Comparison of ENCODE assay signal across 8 cellular contexts in genomic region chr17:42016411-42016831, GRCh38. TPM values are rescaled to one million over a fixed set of nuclear protein-coding genes. Genes with fewer than 3 reads are reported as not detected.
A peak's percentile ranks its signal among the peaks of the same experiment; 100 is the strongest.
DNase-seq lines count a peak whose midpoint lies in the region; ATAC-seq and TF ChIP-seq lines count a peak whose summit lies in the region.

No MANE protein-coding gene starts in this region.

- H4K20me1 ChIP-seq in Karpas-422 (ENCODE audit: insufficient read depth, low read depth, low read length): no peaks in the 10 kb centered on the region; the same call in 1 of the 2 replicates

- no peaks in the 10 kb centered on the region for H3K36me3 ChIP-seq in CD4-positive, alpha-beta memory T cell (ENCODE audit: insufficient read depth, low read length)
- H3K36me3 ChIP-seq in Karpas-422 (ENCODE audit: insufficient read depth, low read length): peaks cover 3% of the 10 kb centered on the region; the same call in 1 of the 2 replicates
- no peaks in the 10 kb centered on the region for H3K36me3 ChIP-seq in kidney epithelial cell (ENCODE audit: control insufficient read depth, insufficient read depth, low read length)
- no peaks in the 10 kb centered on the region for H3K36me3 ChIP-seq in stomach

- peak overlapping the region; percentile 98 for H3K9ac ChIP-seq in Karpas-422 (ENCODE audit: low read length)

- peaks cover 82% of the 10 kb centered on the region for H3K4me1 ChIP-seq in CD4-positive, alpha-beta memory T cell (ENCODE audit: insufficient read depth, low read length)
- peaks cover 42% of the 10 kb centered on the region for H3K4me1 ChIP-seq in Karpas-422 (ENCODE audit: low read length)
- H3K4me1 ChIP-seq in stomach: peaks cover 42 to 81% (median 69%) of the 10 kb centered on the region in 4 donors

- WGBS in stomach, 5 donors: 2 to 5% (median 3%) methylated on average over 12 of the region's 12 CpGs

- H3K9me3 Mint-ChIP-seq in CD4-positive, alpha-beta memory T cell: no peaks in the 10 kb centered on the region

- H3K9me2 ChIP-seq in Karpas-422 (replicated peaks; ENCODE audit: insufficient read depth, low read length): 0 out of 2 replicates have a peak, but pooled peaks cover 5% of the 10 kb centered on the region

- H3K27me3 ChIP-seq in CD4-positive, alpha-beta memory T cell (ENCODE audit: insufficient read depth, low read length): no peaks in the 10 kb centered on the region
- H3K27me3 ChIP-seq in Karpas-422 (ENCODE audit: low read length): no peaks in the 10 kb centered on the region
- H3K27me3 ChIP-seq in kidney epithelial cell (ENCODE audit: control insufficient read depth, insufficient read depth, low read length): no peaks in the 10 kb centered on the region
- H3K27me3 ChIP-seq in stomach: no peaks in the 10 kb centered on the region

- H3K4me3 Mint-ChIP-seq in CD4-positive, alpha-beta memory T cell: peak overlapping the region; percentile 98 to 100 (median 99)

- peak in 3 of 5 donors; percentile 1 to 18 (median 7) for DNase-seq in CD4-positive, alpha-beta memory T cell
- DNase-seq in Karpas-422: peak; percentile 68
- DNase-seq in kidney epithelial cell (ENCODE audit: low read depth): no peak
- no peak for DNase-seq in stomach
- no peak for DNase-seq in activated CD4-positive, CD25-positive, alpha-beta regulatory T cell (lab: John Stamatoyannopoulos, UW)

- H3K4me2 ChIP-seq in Karpas-422 (ENCODE audit: low read depth, low read length, poor library complexity, severe bottlenecking): peak overlapping the region; percentile 92

- no peaks in the 10 kb centered on the region for H3K9me3 ChIP-seq in CD4-positive, alpha-beta memory T cell (ENCODE audit: control insufficient read depth in 1 of 2, low read length in 2 of 2)
- H3K9me3 ChIP-seq in Karpas-422 (ENCODE audit: low read length) (no peaks in the 10 kb centered on the region), stomach (no peaks in the 10 kb centered on the region)

- POLR2A ChIA-PET in CD4-positive, alpha-beta memory T cell (lab: Charles Lee; ENCODE audit: partially characterized antibody): interaction anchor here (0.6 to 4.4 kb wide), 14 partner anchors 9 to 1352 kb away, joined by 3 to 70 read pairs (median 6); partner anchors contain the start of genes ACLY, CNP, DHX58 and EIF1

- H3K79me2 ChIP-seq in Karpas-422 (ENCODE audit: low read length): peaks cover 84% of the 10 kb centered on the region

- TF ChIP-seq POLR2A in stomach (IDR thresholded peaks at IDR 0.05): no peak

- peaks cover 0 to 34% of the 10 kb centered on the region in 2 donors for H3K36me3 Mint-ChIP-seq in CD4-positive, alpha-beta memory T cell

- H2AFZ ChIP-seq in Karpas-422 (ENCODE audit: low read length): peak overlapping the region; percentile 86; the same call in 1 of the 2 replicates

- H3K4me3 ChIP-seq in CD4-positive, alpha-beta memory T cell (ENCODE audit: low read length in 2 of 2): peak overlapping the region; percentile 85 to 91
- H3K4me3 ChIP-seq in Karpas-422 (ENCODE audit: low read length) (peak overlapping the region; percentile 82), kidney epithelial cell (ENCODE audit: low read depth, low read length) (peak overlapping the region; percentile 80), stomach (peak overlapping the region; percentile 81 to 95 (median 88))

- no peak for TF ChIP-seq EP300 in stomach (IDR thresholded peaks at IDR 0.05)

- TF ChIP-seq CTCF in kidney epithelial cell (IDR thresholded peaks at IDR 0.05; ENCODE audit: insufficient read depth, low read length, poor library complexity, severe bottlenecking) (no peak), stomach (IDR thresholded peaks at IDR 0.05) (no peak)

- intact Hi-C loops in CD4-positive, alpha-beta memory T cell (cut with micrococcal nuclease): loop anchor here (5.0 kb wide), 1 partner anchor 1199 kb away; no protein-coding TSS in a partner anchor
- intact Hi-C loops in stomach (cut with DNase I; ENCODE audit: low total_unique reads): no loop called here

- H3K27me3 Mint-ChIP-seq in CD4-positive, alpha-beta memory T cell: no peaks in the 10 kb centered on the region

- ATAC-seq in HG03342 (IDR thresholded peaks at IDR 0.05; ENCODE audit: unreplicated experiment) (no peak), GM19452 (IDR thresholded peaks at IDR 0.05; ENCODE audit: unreplicated experiment) (no peak)

- peaks cover 46 to 83% (median 63%) of the 10 kb centered on the region in 4 donors for H3K4me1 Mint-ChIP-seq in CD4-positive, alpha-beta memory T cell

- peak overlapping the region; percentile 96 for H3K27ac ChIP-seq in CD4-positive, alpha-beta memory T cell (ENCODE audit: low read depth, low read length)
- H3K27ac ChIP-seq in Karpas-422 (ENCODE audit: low read length) (peak overlapping the region; percentile 74), angular gyrus (ENCODE audit: low read depth, low read length) (peak overlapping the region; percentile 94), stomach (peak overlapping the region; percentile 87 to 95 (median 93))

- peak overlapping the region; percentile 97 to 99 (median 99) for H3K27ac Mint-ChIP-seq in CD4-positive, alpha-beta memory T cell

- CTCF ChIA-PET in CD4-positive, alpha-beta memory T cell (lab: Charles Lee; ENCODE audit: partially characterized antibody): interaction anchor here (0.9 to 5.7 kb wide), 15 partner anchors 7 to 372 kb away, joined by 3 to 58 read pairs (median 4); partner anchors contain the start of genes CNP, DHX58, KAT2A and KCNH4

RNA-seq across cellular contexts. Expression of gene DNAJC7, which starts 0.8 kb away (rescaled TPM):
- 100 to 1,000 TPM; 106 to 112 TPM for total RNA-seq in CD4-positive, alpha-beta memory T cell
- polyA plus RNA-seq in CD4-positive, alpha-beta memory T cell: 10 to 100 TPM; 45.2 to 67.2 TPM
- total RNA-seq in Karpas-422 (2014; rRNA removed; shearing (Covaris generic); ENCODE audit: low replicate concordance): 56.1 and 64.1 TPM in 2 replicates
- 68.0 and 73.5 TPM in 2 replicates for total RNA-seq in kidney epithelial cell
- total RNA-seq in stomach: 100 to 1,000 TPM in 1 of 5 donors, 10 to 100 TPM in 4; 12.3 to 161 (median 61.6) TPM
- 10 to 100 TPM; 66.7 to 93.3 (median 74.5) TPM for polyA plus RNA-seq in stomach

RNA-seq across cellular contexts. Expression of gene NKIRAS2, which starts 3.5 kb away (rescaled TPM):
- 10 to 100 TPM; 19.7 TPM for total RNA-seq in CD4-positive, alpha-beta memory T cell
- polyA plus RNA-seq in CD4-positive, alpha-beta memory T cell: 10 to 100 TPM; 22.0 to 28.8 TPM
- 28.4 and 44.9 TPM in 2 replicates for total RNA-seq in Karpas-422 (2014; rRNA removed; shearing (Covaris generic); ENCODE audit: low replicate concordance)
- total RNA-seq in kidney epithelial cell: 74.4 and 77.8 TPM in 2 replicates
- 10 to 100 TPM in 4 of 5 donors, 1 to 10 TPM in 1; 7.5 to 27.4 (median 19.6) TPM for total RNA-seq in stomach
- polyA plus RNA-seq in stomach: 10 to 100 TPM; 16.8 to 28.5 (median 27.6) TPM

RNA-seq across cellular contexts. Expression of gene C17orf113, which starts 34.0 kb away (rescaled TPM):
- under 1 TPM; 0.76 to 0.97 TPM for total RNA-seq in CD4-positive, alpha-beta memory T cell
- polyA plus RNA-seq in CD4-positive, alpha-beta memory T cell: under 1 TPM; 0.39 to 0.53 TPM
- not detected in 2 replicates for total RNA-seq in Karpas-422 (2014; rRNA removed; shearing (Covaris generic); ENCODE audit: low replicate concordance)
- total RNA-seq in kidney epithelial cell (0.34 and 0.75 TPM in 2 replicates), stomach (1 to 10 TPM in 3 of 5 donors, not detected in 2; 1.8 to 5.2 (median 2.5) TPM)
- polyA plus RNA-seq in stomach: under 1 TPM; 0.31 to 0.92 (median 0.68) TPM

RNA-seq across cellular contexts. Expression of gene CNP, which starts 49.8 kb away (rescaled TPM):
- 10 to 100 TPM; 31.0 to 36.9 TPM for total RNA-seq in CD4-positive, alpha-beta memory T cell
- 10 to 100 TPM; 23.6 to 35.7 TPM for polyA plus RNA-seq in CD4-positive, alpha-beta memory T cell
- 41.3 and 79.1 TPM in 2 replicates for total RNA-seq in Karpas-422 (2014; rRNA removed; shearing (Covaris generic); ENCODE audit: low replicate concordance)
- total RNA-seq in kidney epithelial cell (58.5 and 65.1 TPM in 2 replicates), stomach (10 to 100 TPM; 21.0 to 47.2 (median 30.7) TPM)
- polyA plus RNA-seq in stomach: 10 to 100 TPM; 27.3 to 29.1 (median 29.0) TPM

Comparison
In these comparisons a context has a peak if more than half of its experiments do, and no peak if none do; other contexts are left out.
1. DNase-seq: peak in CD4-positive, alpha-beta memory T cell (3 of 5) and Karpas-422 (single experiment); none in kidney epithelial cell (single experiment), stomach (single experiment) and activated CD4-positive, CD25-positive, alpha-beta regulatory T cell (0 of 4).
2. Peak in every context shown above with its lines, with median percentiles within 50 percentile points of each other: H3K27ac ChIP-seq and H3K4me3 ChIP-seq.